Comparison of ENCODE assay signal across 21 cellular contexts in the genomic region with DNA sequence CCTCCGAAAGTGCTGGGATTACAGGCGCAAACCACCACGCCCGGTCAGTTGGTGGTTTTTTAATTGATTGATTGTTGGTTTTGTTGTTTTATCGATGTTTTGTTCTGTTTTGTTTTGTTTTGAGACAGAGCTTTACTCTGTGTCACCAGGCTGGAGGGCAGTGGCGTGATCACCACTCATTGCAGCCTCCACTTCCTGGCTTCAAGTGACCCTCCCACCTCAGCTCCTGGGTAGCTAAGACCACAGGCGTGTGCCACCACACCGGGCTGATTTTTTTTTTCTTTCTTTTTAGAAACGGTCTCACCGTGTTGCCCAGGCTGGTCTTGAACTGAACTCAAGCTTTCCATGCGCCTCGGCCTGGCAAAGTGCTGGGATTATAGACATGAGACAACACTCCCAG. TPM values are rescaled to one million over a fixed set of nuclear protein-coding genes. Genes with fewer than 3 reads are reported as not detected.
DNase-seq lines count a peak whose midpoint lies in the region; ATAC-seq, FAIRE-seq and TF ChIP-seq lines count a peak whose summit lies in the region.
"Had no signal": no experiment of that assay in that cellular context is flagged by ENCODE, and none has a peak within 500 bp of the region (broad histone marks: within the 10 kb centered on the region; RNA-seq: fewer than 3 reads in every experiment).

No MANE protein-coding gene starts in this region.

- H3K4me3 Mint-ChIP-seq in H9 (no peak overlapping the region), astrocyte (ENCODE audit: unreplicated experiment) (peak overlapping the region; percentile 62), T-helper 17 cell (no peak overlapping the region)
- H3K4me3 Mint-ChIP-seq: B cell; CD4-positive, CD25-positive, alpha-beta regulatory T cell; CD8-positive, alpha-beta T cell had no signal

- no peak overlapping the region for H2BK5ac ChIP-seq in H9 (ENCODE audit: insufficient read length, low read length)

- TF ChIP-seq CTCF in H9 (conservative IDR thresholded peaks at IDR 0.05) (no peak), astrocyte (IDR thresholded peaks at IDR 0.05; ENCODE audit: insufficient read depth, low read depth, low read length) (no peak), mucosa of descending colon (IDR thresholded peaks at IDR 0.05) (no peak)

- H3K9me3 Mint-ChIP-seq in H9: no peaks in the 10 kb centered on the region
- H3K9me3 Mint-ChIP-seq in astrocyte (ENCODE audit: unreplicated experiment): no peaks in the 10 kb centered on the region
- H3K9me3 Mint-ChIP-seq: CD4-positive, CD25-positive, alpha-beta regulatory T cell; CD8-positive, alpha-beta T cell had no signal

- H3K4me2 ChIP-seq in H9 (ENCODE audit: insufficient read depth, insufficient read length, low read length) (no peak overlapping the region), astrocyte (ENCODE audit: low read length) (no peak overlapping the region)
- H3K4me2 ChIP-seq: BLaER1 had no signal

- FAIRE-seq in astrocyte (lab: Jason Lieb, UNC): no peak
- FAIRE-seq: A204.1, G401.6, GM12892, H54 had no signal

- H2BK12ac ChIP-seq in H9 (ENCODE audit: insufficient read length, low read depth, low read length): no peak overlapping the region

- no peaks in the 10 kb centered on the region for H3K23me2 ChIP-seq in H9 (ENCODE audit: insufficient read length, low read depth, low read length, poor library complexity, severe bottlenecking)

- no peak overlapping the region for H3K27ac ChIP-seq in H9 (ENCODE audit: insufficient read length, low read depth, low read length)
- no peak overlapping the region for H3K27ac ChIP-seq in astrocyte (ENCODE audit: low read depth, low read length)
- H3K27ac ChIP-seq: 22Rv1, BLaER1, C4-2B had no signal

- H3K36me3 ChIP-seq in astrocyte (ENCODE audit: insufficient read depth, low read length): no peaks in the 10 kb centered on the region
- no peaks in the 10 kb centered on the region for H3K36me3 ChIP-seq in mucosa of descending colon (ENCODE audit: low read depth)

- H2AFZ ChIP-seq in H9 (ENCODE audit: low read length) (no peak overlapping the region), astrocyte (ENCODE audit: low read depth, low read length) (no peak overlapping the region)

- H3K4me3 ChIP-seq in astrocyte (ENCODE audit: insufficient read depth, low read depth, low read length) (no peak overlapping the region), mucosa of descending colon (no peak overlapping the region)
- H3K4me3 ChIP-seq: BLaER1 had no signal

- no peak overlapping the region for H3K14ac ChIP-seq in H9 (ENCODE audit: insufficient read depth, low read length)

- no peak for DNase-seq in H9
- no peak for DNase-seq in astrocyte (ENCODE audit: low read depth)
- DNase-seq in mucosa of descending colon: peak in 2 of 3 donors; percentile 9 to 12
- DNase-seq in NCI-H510A (lab: John Stamatoyannopoulos, UW): no peak
- no peak for DNase-seq in SIG-M5 (lab: John Stamatoyannopoulos, UW)
- no peak for DNase-seq in T-helper 17 cell
- DNase-seq: Caco-2; CD4-positive, CD25-positive, alpha-beta regulatory T cell; CD8-positive, alpha-beta T cell; DMS153; DND-41; GOT3 had no signal

- intact Hi-C loops in mucosa of descending colon (cut with DNase I, micrococcal nuclease): no loop called here

- no peak overlapping the region for H2BK120ac ChIP-seq in H9 (ENCODE audit: low read depth, low read length, poor library complexity, severe bottlenecking)

- no peak overlapping the region for H4K8ac ChIP-seq in H9 (replicated peaks; ENCODE audit: insufficient read length, low read depth, low read length)

- no peak overlapping the region for H3T11ph ChIP-seq in H9 (ENCODE audit: low read length)

- H3K9ac ChIP-seq in H9 (ENCODE audit: extremely low read depth, insufficient read length, low read length): no peak overlapping the region
- no peak overlapping the region for H3K9ac ChIP-seq in astrocyte (ENCODE audit: low read length)
- H3K9ac ChIP-seq: BLaER1 had no signal

- no peak overlapping the region for H3K23ac ChIP-seq in H9 (ENCODE audit: insufficient read length, low read depth, low read length)

- H3K27ac Mint-ChIP-seq in H9: peak overlapping the region in 2 of 3 experiments; percentile 20 to 63; a peak in 1 of 7 replicates
- no peak overlapping the region for H3K27ac Mint-ChIP-seq in astrocyte (ENCODE audit: unreplicated experiment)
- no peak overlapping the region for H3K27ac Mint-ChIP-seq in T-helper 17 cell
- H3K27ac Mint-ChIP-seq: B cell; CD8-positive, alpha-beta T cell had no signal

- ATAC-seq in mucosa of descending colon (no peak), T-helper 17 cell (no peak)
- ATAC-seq: CD8-positive, alpha-beta T cell; HCT116 had no signal

- no peak overlapping the region for H2BK15ac ChIP-seq in H9 (ENCODE audit: low read depth, low read length)

- H4K91ac ChIP-seq in H9 (ENCODE audit: insufficient read length, low read depth, low read length): no peak overlapping the region

- no peak overlapping the region for H3K18ac ChIP-seq in H9 (ENCODE audit: insufficient read length, low read depth, low read length)

- no CpG with 5 or more reads among the region's 12 CpGs for WGBS in H9 (ENCODE audit: extremely low coverage, insufficient read length, low lambda C conversion rate)

- no peak overlapping the region for H4K5ac ChIP-seq in H9 (ENCODE audit: insufficient read length, low read depth, low read length)

- H3K27me3 Mint-ChIP-seq in H9 (ENCODE audit: low read depth) (no peaks in the 10 kb centered on the region), astrocyte (ENCODE audit: low read depth, unreplicated experiment) (no peaks in the 10 kb centered on the region), T-helper 17 cell (no peaks in the 10 kb centered on the region)
- H3K27me3 Mint-ChIP-seq: B cell; CD4-positive, CD25-positive, alpha-beta regulatory T cell had no signal

- H3K27me3 ChIP-seq in H9 (ENCODE audit: insufficient read depth, low read length) (no peaks in the 10 kb centered on the region), astrocyte (ENCODE audit: insufficient read depth, low read length) (no peaks in the 10 kb centered on the region)
- H3K27me3 ChIP-seq: BLaER1 had no signal

- H2BK20ac ChIP-seq in H9 (ENCODE audit: low read depth, low read length, poor library complexity, severe bottlenecking): no peak overlapping the region

- no peak overlapping the region for H3K56ac ChIP-seq in H9 (ENCODE audit: insufficient read length, low read depth, low read length)

- H2AK5ac ChIP-seq in H9 (ENCODE audit: insufficient read length, low read length): no peak overlapping the region

- H3K36me3 Mint-ChIP-seq in H9 (ENCODE audit: insufficient read depth in 1 of 3, low read depth in 3 of 3) (peaks cover 0 to 11% (median 10%) of the 10 kb centered on the region in 3 experiments; a peak in 4 of 7 replicates), astrocyte (ENCODE audit: low read depth, unreplicated experiment) (peaks cover 4% of the 10 kb centered on the region), T-helper 17 cell (ENCODE audit: low read depth) (no peaks in the 10 kb centered on the region)

- H3K4ac ChIP-seq in H9 (ENCODE audit: low read depth, low read length): no peak overlapping the region

- H3K79me2 ChIP-seq in H9 (ENCODE audit: insufficient read depth, low read length) (no peaks in the 10 kb centered on the region; the same call in 1 of the 2 replicates), astrocyte (ENCODE audit: insufficient read depth, low read length) (peaks cover 2% of the 10 kb centered on the region)

- H3K9me3 ChIP-seq in H9 (ENCODE audit: control insufficient read depth, low read depth, low read length) (no peaks in the 10 kb centered on the region), astrocyte (ENCODE audit: insufficient read depth, low read depth, low read length) (no peaks in the 10 kb centered on the region), mucosa of descending colon (no peaks in the 10 kb centered on the region), T-helper 17 cell (ENCODE audit: control insufficient read depth, low read length, poor library complexity, severe bottlenecking) (no peaks in the 10 kb centered on the region)
- H3K9me3 ChIP-seq: BLaER1, Caco-2 had no signal

- H3K4me1 ChIP-seq in H9 (ENCODE audit: insufficient read depth, low read length): no peaks in the 10 kb centered on the region
- H3K4me1 ChIP-seq in astrocyte (ENCODE audit: insufficient read depth, low read length): peaks cover 3% of the 10 kb centered on the region
- H3K4me1 ChIP-seq in mucosa of descending colon (ENCODE audit: low read depth): peaks cover 8% of the 10 kb centered on the region

- no peaks in the 10 kb centered on the region for H4K20me1 ChIP-seq in H9 (ENCODE audit: control insufficient read depth, insufficient read depth, insufficient read length)
- peaks cover 22% of the 10 kb centered on the region for H4K20me1 ChIP-seq in astrocyte (ENCODE audit: insufficient read depth, low read length)

- H3K79me1 ChIP-seq in H9 (ENCODE audit: insufficient read depth, low read depth, low read length, poor library complexity, severe bottlenecking): peaks cover 8% of the 10 kb centered on the region

- peaks cover 0 to under 1% of the 10 kb centered on the region in 2 experiments; a peak in 2 of 4 replicates for H3K4me1 Mint-ChIP-seq in H9
- H3K4me1 Mint-ChIP-seq in astrocyte (ENCODE audit: low read depth, unreplicated experiment): peaks cover 9% of the 10 kb centered on the region
- H3K4me1 Mint-ChIP-seq in T-helper 17 cell: peaks cover 2% of the 10 kb centered on the region

RNA-seq across cellular contexts. Expression of a gene that starts 12.4 kb away (rescaled TPM):
- total RNA-seq in H9 (2021): 94.9 and 98.8 TPM in 2 replicates
- total RNA-seq in astrocyte: 70.8 and 88.7 TPM in 2 replicates
- total RNA-seq in mucosa of descending colon: 100 to 1,000 TPM in 1 of 3 donors, 10 to 100 TPM in 2; 87.1 to 129 (median 99.1) TPM
- 10 to 100 TPM; 20.8 to 21.2 TPM for total RNA-seq in T-helper 17 cell

RNA-seq across cellular contexts. Expression of a gene that starts 17.8 kb away (rescaled TPM):
- total RNA-seq in H9 (2021): 128 and 137 TPM in 2 replicates
- 70.2 and 74.1 TPM in 2 replicates for total RNA-seq in astrocyte
- total RNA-seq in mucosa of descending colon: 10 to 100 TPM; 47.8 to 86.8 (median 67.2) TPM
- 100 to 1,000 TPM; 137 to 142 TPM for total RNA-seq in T-helper 17 cell

RNA-seq across cellular contexts. Expression of a gene that starts 28.7 kb away (rescaled TPM):
- total RNA-seq in H9 (2021) (2.9 and 3.4 TPM in 2 replicates), astrocyte (2.7 and 2.8 TPM in 2 replicates), mucosa of descending colon (10 to 100 TPM in 1 of 3 donors, 1 to 10 TPM in 2; 2.6 to 10.0 (median 8.1) TPM), T-helper 17 cell (not detected)
- total RNA-seq: B cell; CD4-positive, CD25-positive, alpha-beta regulatory T cell; CD8-positive, alpha-beta T cell had no signal

RNA-seq across cellular contexts. Expression of a gene that starts 33.4 kb away (rescaled TPM):
- total RNA-seq in H9 (2021): 4.2 and 5.9 TPM in 2 replicates
- 3.3 and 5.0 TPM in 2 replicates for total RNA-seq in astrocyte
- total RNA-seq in mucosa of descending colon: 1 to 10 TPM; 1.7 to 6.8 (median 1.9) TPM
- not detected for total RNA-seq in T-helper 17 cell
- total RNA-seq: CD4-positive, CD25-positive, alpha-beta regulatory T cell; CD8-positive, alpha-beta T cell had no signal

RNA-seq across cellular contexts. Expression of a gene that starts 35.9 kb away (rescaled TPM):
- total RNA-seq in H9 (2021) (1.1 and 1.4 TPM in 2 replicates), astrocyte (1.2 and 1.5 TPM in 2 replicates), mucosa of descending colon (1 to 10 TPM in 2 of 3 donors, under 1 TPM in 1; 0.23 to 2.8 (median 1.3) TPM), T-helper 17 cell (under 1 TPM in 1 of 2 donors, not detected in 1; 0.99 TPM)
- total RNA-seq: B cell; CD4-positive, CD25-positive, alpha-beta regulatory T cell; CD8-positive, alpha-beta T cell had no signal

Comparison
In these comparisons a context has a peak if more than half of its experiments do, and no peak if none do; other contexts are left out.
1. DNase-seq: peak in mucosa of descending colon (2 of 3); none in H9 (single experiment), astrocyte (single experiment), NCI-H510A (single experiment), SIG-M5 (single experiment) and T-helper 17 cell (0 of 3).
2. H3K27ac Mint-ChIP-seq: peak in H9 (2 of 3); none in astrocyte (single experiment) and T-helper 17 cell (single experiment).